Comparison of ENCODE assay signal across 1 cellular context in the genomic region with DNA sequence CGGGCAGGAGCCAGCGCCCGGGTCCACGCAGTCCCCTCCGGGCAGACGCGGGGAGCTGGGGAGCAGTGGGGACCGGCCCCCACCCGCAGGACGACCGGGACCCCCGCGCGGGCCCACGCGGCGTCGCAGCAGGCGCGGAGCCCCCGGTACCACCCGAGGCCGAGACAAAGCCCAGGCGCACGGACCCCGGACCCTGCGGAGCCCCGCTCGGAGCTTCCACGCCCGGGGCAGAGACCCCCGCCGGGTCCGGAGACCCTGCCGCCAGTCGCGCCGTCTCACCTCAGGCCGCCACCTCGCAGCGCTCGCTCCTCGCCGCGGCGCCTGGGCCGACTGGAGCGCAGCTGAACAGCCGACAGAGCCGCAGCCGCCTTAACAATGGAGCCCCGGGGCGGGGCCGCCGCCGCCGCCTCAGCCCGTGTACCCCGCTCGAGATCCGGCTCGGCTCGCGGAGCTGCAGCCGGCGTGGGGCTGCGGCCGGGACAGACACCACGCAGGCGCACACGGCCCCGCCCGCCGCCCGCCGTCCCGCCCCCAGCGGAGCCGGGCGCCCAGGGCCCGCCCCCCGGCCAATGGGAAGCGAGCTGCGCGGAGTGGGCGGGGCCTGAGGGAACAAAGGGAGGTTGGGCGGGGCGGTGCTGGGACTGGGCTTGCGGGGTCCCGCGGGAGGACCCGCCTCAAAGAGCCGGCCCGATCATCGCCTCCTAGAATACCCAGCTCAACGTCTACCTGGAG.
A peak's percentile ranks its signal among the peaks of the same experiment; 100 is the strongest.
TF ChIP-seq lines count a peak whose summit lies in the region.

A gene with protein sequence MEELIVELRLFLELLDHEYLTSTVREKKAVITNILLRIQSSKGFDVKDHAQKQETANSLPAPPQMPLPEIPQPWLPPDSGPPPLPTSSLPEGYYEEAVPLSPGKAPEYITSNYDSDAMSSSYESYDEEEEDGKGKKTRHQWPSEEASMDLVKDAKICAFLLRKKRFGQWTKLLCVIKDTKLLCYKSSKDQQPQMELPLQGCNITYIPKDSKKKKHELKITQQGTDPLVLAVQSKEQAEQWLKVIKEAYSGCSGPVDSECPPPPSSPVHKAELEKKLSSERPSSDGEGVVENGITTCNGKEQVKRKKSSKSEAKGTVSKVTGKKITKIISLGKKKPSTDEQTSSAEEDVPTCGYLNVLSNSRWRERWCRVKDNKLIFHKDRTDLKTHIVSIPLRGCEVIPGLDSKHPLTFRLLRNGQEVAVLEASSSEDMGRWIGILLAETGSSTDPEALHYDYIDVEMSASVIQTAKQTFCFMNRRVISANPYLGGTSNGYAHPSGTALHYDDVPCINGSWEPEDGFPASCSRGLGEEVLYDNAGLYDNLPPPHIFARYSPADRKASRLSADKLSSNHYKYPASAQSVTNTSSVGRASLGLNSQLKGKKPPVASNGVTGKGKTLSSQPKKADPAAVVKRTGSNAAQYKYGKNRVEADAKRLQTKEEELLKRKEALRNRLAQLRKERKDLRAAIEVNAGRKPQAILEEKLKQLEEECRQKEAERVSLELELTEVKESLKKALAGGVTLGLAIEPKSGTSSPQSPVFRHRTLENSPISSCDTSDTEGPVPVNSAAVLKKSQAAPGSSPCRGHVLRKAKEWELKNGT (minus strand): TSS at position 485 of the 732 bp plus-strand sequence. CDS start 67,783 bp downstream, outside the sequence.

TF ChIP-seq in H1, 55 proteins besides CTCF, POLR2A, EP300 and RAD21 (continues in another document):
- TF ChIP-seq CEBPB (IDR thresholded peaks at IDR 0.05; ENCODE audit: low read depth, low read length) (no peak), CTBP2 (IDR thresholded peaks at IDR 0.05; ENCODE audit: borderline replicate concordance, insufficient read depth, insufficient read length, low read length) (no peak), BRCA1 (IDR thresholded peaks at IDR 0.05; ENCODE audit: low read depth, low read length) (no peak), TAF1 (IDR thresholded peaks at IDR 0.05; ENCODE audit: low read depth, low read length) (peak; percentile 66), BACH1 (IDR thresholded peaks at IDR 0.05; ENCODE audit: low read length) (peak; percentile 59), JUND (IDR thresholded peaks at IDR 0.05; ENCODE audit: low read length) (no peak), EGR1 (IDR thresholded peaks at IDR 0.05; ENCODE audit: borderline replicate concordance, low read depth, low read length) (no peak), SIN3A (conservative IDR thresholded peaks at IDR 0.05 in 1 of 2, IDR thresholded peaks at IDR 0.05 in 1 of 2; ENCODE audit: low read depth in 1 of 2, low read length in 2 of 2) (peak; percentile 26 to 61; a peak in 1 of 4 replicates), GABPA (IDR thresholded peaks at IDR 0.05; ENCODE audit: borderline replicate concordance, insufficient read depth, low read length) (0 out of 2 replicates have a peak, but pooled peaks have one; percentile 18), NANOG (IDR thresholded peaks at IDR 0.05; ENCODE audit: insufficient read depth, low read depth, low read length, poor library complexity, severe bottlenecking) (no peak), MAFK (IDR thresholded peaks at IDR 0.05; ENCODE audit: low read depth, low read length) (no peak), CHD2 (IDR thresholded peaks at IDR 0.05; ENCODE audit: low read length) (no peak), HDAC6 (IDR thresholded peaks at IDR 0.05; ENCODE audit: low read depth, low read length) (no peak), RFX5 (IDR thresholded peaks at IDR 0.05; ENCODE audit: borderline replicate concordance, low read depth, low read length) (no peak), SP2 (IDR thresholded peaks at IDR 0.05; ENCODE audit: low read length) (no peak), SIRT6 (IDR thresholded peaks at IDR 0.05; ENCODE audit: low read length) (no peak), RBBP5 (IDR thresholded peaks at IDR 0.05; ENCODE audit: borderline replicate concordance, low read depth, low read length) (no peak), ZNF274 (IDR thresholded peaks at IDR 0.05; ENCODE audit: borderline replicate concordance, extremely low read depth, low read length) (no peak), CREB1 (IDR thresholded peaks at IDR 0.05) (no peak), ASH2L (IDR thresholded peaks at IDR 0.05; ENCODE audit: low read length) (peak; percentile 11), GTF2F1 (IDR thresholded peaks at IDR 0.05; ENCODE audit: borderline replicate concordance, low read depth, low read length) (no peak), TAF7 (optimal IDR thresholded peaks at IDR 0.05; ENCODE audit: borderline replicate concordance, low read depth, low read length) (peak; percentile 47), POLR2AphosphoS5 (IDR thresholded peaks at IDR 0.05; ENCODE audit: low read depth, low read length) (no peak), NRF1 (IDR thresholded peaks at IDR 0.05; ENCODE audit: low read depth, low read length) (no peak), JUN (IDR thresholded peaks at IDR 0.05; ENCODE audit: low read depth, low read length) (no peak), PHF8 (conservative IDR thresholded peaks at IDR 0.05; ENCODE audit: low read depth, low read length) (peak; percentile 16; the same call in 1 of the 2 replicates), SP4 (IDR thresholded peaks at IDR 0.05; ENCODE audit: low read length) (peak; percentile 48; the same call in 1 of the 2 replicates), SUZ12 (IDR thresholded peaks at IDR 0.05; ENCODE audit: low read length) (no peak), SP1 (IDR thresholded peaks at IDR 0.05; ENCODE audit: low read depth, low read length) (no peak), HDAC2 (IDR thresholded peaks at IDR 0.05; ENCODE audit: borderline replicate concordance in 1 of 2, low read depth in 2 of 2, low read length in 2 of 2) (peak in 1 of 2 experiments; percentile 82; a peak in 2 of 4 replicates), KDM4A (IDR thresholded peaks at IDR 0.05; ENCODE audit: low read depth, low read length, severe bottlenecking) (peak; percentile 74), KDM5A (IDR thresholded peaks at IDR 0.05; ENCODE audit: low read length) (no peak), SAP30 (IDR thresholded peaks at IDR 0.05; ENCODE audit: insufficient read depth, insufficient replicate concordance, low read length) (no peak), CHD1 (IDR thresholded peaks at IDR 0.05; ENCODE audit: low read depth, low read length) (no peak), CBX8 (IDR thresholded peaks at IDR 0.05; ENCODE audit: borderline replicate concordance, low read depth, low read length) (no peak), SIX5 (IDR thresholded peaks at IDR 0.05; ENCODE audit: low read depth, low read length) (no peak), EZH2 (IDR thresholded peaks at IDR 0.05; ENCODE audit: low read depth, low read length, severe bottlenecking) (no peak), RNF2 (IDR thresholded peaks at IDR 0.05; ENCODE audit: borderline replicate concordance, low read depth, low read length, missing control alignments, poor library complexity, severe bottlenecking) (no peak), TCF12 (IDR thresholded peaks at IDR 0.05; ENCODE audit: low read depth, low read length) (no peak), TEAD4 (IDR thresholded peaks at IDR 0.05; ENCODE audit: low read depth, low read length) (no peak), BCL11A (IDR thresholded peaks at IDR 0.05; ENCODE audit: low read depth in 2 of 2, low read length in 2 of 2) (no peak), CBX5 (IDR thresholded peaks at IDR 0.05; ENCODE audit: low read depth, low read length) (no peak), YY1 (IDR thresholded peaks at IDR 0.05; ENCODE audit: low read depth, low read length) (no peak), KDM1A (IDR thresholded peaks at IDR 0.05; ENCODE audit: borderline replicate concordance, low read length) (no peak)
- TF ChIP-seq, protein P1, sequence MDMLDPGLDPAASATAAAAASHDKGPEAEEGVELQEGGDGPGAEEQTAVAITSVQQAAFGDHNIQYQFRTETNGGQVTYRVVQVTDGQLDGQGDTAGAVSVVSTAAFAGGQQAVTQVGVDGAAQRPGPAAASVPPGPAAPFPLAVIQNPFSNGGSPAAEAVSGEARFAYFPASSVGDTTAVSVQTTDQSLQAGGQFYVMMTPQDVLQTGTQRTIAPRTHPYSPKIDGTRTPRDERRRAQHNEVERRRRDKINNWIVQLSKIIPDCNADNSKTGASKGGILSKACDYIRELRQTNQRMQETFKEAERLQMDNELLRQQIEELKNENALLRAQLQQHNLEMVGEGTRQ (IDR thresholded peaks at IDR 0.05; ENCODE audit: low read length): no peak
- TF ChIP-seq, protein P2, sequence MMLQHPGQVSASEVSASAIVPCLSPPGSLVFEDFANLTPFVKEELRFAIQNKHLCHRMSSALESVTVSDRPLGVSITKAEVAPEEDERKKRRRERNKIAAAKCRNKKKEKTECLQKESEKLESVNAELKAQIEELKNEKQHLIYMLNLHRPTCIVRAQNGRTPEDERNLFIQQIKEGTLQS (IDR thresholded peaks at IDR 0.05; ENCODE audit: insufficient read depth, low read depth, low read length): no peak
- TF ChIP-seq, protein P3, sequence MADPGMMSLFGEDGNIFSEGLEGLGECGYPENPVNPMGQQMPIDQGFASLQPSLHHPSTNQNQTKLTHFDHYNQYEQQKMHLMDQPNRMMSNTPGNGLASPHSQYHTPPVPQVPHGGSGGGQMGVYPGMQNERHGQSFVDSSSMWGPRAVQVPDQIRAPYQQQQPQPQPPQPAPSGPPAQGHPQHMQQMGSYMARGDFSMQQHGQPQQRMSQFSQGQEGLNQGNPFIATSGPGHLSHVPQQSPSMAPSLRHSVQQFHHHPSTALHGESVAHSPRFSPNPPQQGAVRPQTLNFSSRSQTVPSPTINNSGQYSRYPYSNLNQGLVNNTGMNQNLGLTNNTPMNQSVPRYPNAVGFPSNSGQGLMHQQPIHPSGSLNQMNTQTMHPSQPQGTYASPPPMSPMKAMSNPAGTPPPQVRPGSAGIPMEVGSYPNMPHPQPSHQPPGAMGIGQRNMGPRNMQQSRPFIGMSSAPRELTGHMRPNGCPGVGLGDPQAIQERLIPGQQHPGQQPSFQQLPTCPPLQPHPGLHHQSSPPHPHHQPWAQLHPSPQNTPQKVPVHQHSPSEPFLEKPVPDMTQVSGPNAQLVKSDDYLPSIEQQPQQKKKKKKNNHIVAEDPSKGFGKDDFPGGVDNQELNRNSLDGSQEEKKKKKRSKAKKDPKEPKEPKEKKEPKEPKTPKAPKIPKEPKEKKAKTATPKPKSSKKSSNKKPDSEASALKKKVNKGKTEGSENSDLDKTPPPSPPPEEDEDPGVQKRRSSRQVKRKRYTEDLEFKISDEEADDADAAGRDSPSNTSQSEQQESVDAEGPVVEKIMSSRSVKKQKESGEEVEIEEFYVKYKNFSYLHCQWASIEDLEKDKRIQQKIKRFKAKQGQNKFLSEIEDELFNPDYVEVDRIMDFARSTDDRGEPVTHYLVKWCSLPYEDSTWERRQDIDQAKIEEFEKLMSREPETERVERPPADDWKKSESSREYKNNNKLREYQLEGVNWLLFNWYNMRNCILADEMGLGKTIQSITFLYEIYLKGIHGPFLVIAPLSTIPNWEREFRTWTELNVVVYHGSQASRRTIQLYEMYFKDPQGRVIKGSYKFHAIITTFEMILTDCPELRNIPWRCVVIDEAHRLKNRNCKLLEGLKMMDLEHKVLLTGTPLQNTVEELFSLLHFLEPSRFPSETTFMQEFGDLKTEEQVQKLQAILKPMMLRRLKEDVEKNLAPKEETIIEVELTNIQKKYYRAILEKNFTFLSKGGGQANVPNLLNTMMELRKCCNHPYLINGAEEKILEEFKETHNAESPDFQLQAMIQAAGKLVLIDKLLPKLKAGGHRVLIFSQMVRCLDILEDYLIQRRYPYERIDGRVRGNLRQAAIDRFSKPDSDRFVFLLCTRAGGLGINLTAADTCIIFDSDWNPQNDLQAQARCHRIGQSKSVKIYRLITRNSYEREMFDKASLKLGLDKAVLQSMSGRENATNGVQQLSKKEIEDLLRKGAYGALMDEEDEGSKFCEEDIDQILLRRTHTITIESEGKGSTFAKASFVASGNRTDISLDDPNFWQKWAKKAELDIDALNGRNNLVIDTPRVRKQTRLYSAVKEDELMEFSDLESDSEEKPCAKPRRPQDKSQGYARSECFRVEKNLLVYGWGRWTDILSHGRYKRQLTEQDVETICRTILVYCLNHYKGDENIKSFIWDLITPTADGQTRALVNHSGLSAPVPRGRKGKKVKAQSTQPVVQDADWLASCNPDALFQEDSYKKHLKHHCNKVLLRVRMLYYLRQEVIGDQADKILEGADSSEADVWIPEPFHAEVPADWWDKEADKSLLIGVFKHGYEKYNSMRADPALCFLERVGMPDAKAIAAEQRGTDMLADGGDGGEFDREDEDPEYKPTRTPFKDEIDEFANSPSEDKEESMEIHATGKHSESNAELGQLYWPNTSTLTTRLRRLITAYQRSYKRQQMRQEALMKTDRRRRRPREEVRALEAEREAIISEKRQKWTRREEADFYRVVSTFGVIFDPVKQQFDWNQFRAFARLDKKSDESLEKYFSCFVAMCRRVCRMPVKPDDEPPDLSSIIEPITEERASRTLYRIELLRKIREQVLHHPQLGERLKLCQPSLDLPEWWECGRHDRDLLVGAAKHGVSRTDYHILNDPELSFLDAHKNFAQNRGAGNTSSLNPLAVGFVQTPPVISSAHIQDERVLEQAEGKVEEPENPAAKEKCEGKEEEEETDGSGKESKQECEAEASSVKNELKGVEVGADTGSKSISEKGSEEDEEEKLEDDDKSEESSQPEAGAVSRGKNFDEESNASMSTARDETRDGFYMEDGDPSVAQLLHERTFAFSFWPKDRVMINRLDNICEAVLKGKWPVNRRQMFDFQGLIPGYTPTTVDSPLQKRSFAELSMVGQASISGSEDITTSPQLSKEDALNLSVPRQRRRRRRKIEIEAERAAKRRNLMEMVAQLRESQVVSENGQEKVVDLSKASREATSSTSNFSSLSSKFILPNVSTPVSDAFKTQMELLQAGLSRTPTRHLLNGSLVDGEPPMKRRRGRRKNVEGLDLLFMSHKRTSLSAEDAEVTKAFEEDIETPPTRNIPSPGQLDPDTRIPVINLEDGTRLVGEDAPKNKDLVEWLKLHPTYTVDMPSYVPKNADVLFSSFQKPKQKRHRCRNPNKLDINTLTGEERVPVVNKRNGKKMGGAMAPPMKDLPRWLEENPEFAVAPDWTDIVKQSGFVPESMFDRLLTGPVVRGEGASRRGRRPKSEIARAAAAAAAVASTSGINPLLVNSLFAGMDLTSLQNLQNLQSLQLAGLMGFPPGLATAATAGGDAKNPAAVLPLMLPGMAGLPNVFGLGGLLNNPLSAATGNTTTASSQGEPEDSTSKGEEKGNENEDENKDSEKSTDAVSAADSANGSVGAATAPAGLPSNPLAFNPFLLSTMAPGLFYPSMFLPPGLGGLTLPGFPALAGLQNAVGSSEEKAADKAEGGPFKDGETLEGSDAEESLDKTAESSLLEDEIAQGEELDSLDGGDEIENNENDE (IDR thresholded peaks at IDR 0.05; ENCODE audit: insufficient replicate concordance, low read length): no peak
- TF ChIP-seq, protein P4, sequence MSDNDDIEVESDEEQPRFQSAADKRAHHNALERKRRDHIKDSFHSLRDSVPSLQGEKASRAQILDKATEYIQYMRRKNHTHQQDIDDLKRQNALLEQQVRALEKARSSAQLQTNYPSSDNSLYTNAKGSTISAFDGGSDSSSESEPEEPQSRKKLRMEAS (IDR thresholded peaks at IDR 0.05): no peak
- TF ChIP-seq, protein P5, sequence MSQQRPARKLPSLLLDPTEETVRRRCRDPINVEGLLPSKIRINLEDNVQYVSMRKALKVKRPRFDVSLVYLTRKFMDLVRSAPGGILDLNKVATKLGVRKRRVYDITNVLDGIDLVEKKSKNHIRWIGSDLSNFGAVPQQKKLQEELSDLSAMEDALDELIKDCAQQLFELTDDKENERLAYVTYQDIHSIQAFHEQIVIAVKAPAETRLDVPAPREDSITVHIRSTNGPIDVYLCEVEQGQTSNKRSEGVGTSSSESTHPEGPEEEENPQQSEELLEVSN (IDR thresholded peaks at IDR 0.05): no peak
